Comparison of ENCODE assay signal across 17 cellular contexts in the genomic region with DNA sequence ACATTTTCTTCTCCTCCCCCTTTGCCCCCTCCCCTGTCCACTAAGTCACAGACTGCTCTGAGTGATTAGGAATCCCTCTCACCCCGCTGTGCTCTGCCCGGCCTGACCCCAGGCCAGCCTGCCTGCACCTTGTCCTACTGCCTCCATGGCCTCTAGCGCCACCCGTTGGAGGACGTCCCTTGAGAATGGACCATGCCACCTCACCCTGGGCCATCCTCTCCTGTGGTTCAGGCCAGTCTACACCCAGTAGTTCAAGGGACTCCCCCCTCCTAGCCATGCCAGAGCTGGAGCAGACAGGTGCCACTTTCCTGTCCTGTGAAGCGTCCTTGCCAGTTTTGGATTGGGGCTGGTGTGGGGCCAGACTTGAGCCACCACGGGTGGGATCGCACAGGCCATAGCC. TPM values are rescaled to one million over a fixed set of nuclear protein-coding genes. Genes with fewer than 3 reads are reported as not detected.
DNase-seq lines count a peak whose midpoint lies in the region; ATAC-seq and TF ChIP-seq lines count a peak whose summit lies in the region.
"Had no signal": no experiment of that assay in that cellular context is flagged by ENCODE, and none has a peak within 500 bp of the region (broad histone marks: within the 10 kb centered on the region; RNA-seq: fewer than 3 reads in every experiment).

No MANE protein-coding gene starts in this region.

- no peaks in the 10 kb centered on the region for H4K20me1 ChIP-seq in PC-9 (ENCODE audit: insufficient read depth)

- no peaks in the 10 kb centered on the region for H3K9me2 ChIP-seq in PC-9 (ENCODE audit: insufficient read depth)

- H3K27ac Mint-ChIP-seq in stimulated activated effector memory CD8-positive, alpha-beta T cell treated with anti-CD3 and anti-CD28 coated beads, Interleukin-12 subunit alpha, Interleukin-12 subunit beta, amount 100 ng/mL, for 72 hours = peak overlapping the region; percentile 81

- H3K4me2 ChIP-seq in PC-9 = no peak overlapping the region

- no peak overlapping the region for H3K4me3 Mint-ChIP-seq in stimulated activated effector memory CD8-positive, alpha-beta T cell treated with anti-CD3 and anti-CD28 coated beads, Interleukin-12 subunit alpha, Interleukin-12 subunit beta, amount 100 ng/mL, for 72 hours
- H3K4me3 Mint-ChIP-seq: nephron progenitor cell had no signal

- H3K9me3 ChIP-seq in HEK293 (ENCODE audit: control insufficient read depth, insufficient read depth, low read depth, low read length) (no peaks in the 10 kb centered on the region), PC-9 (ENCODE audit: insufficient read depth, low read depth) (no peaks in the 10 kb centered on the region)
- H3K9me3 ChIP-seq: MG63, right atrium auricular region, uterus had no signal

- no peak for DNase-seq in caudate nucleus (lab: John Stamatoyannopoulos, UW)
- DNase-seq in stimulated activated effector memory CD8-positive, alpha-beta T cell treated with anti-CD3 and anti-CD28 coated beads, Interleukin-12 subunit alpha, Interleukin-12 subunit beta, amount 100 ng/mL, for 72 hours (ENCODE audit: low spot score in 2 of 2) = no peak
- DNase-seq in PC-9 = no peak
- DNase-seq: activated CD4-positive, alpha-beta T cell treated with anti-CD3 and anti-CD28 coated beads, Interleukin-2, amount 50 U/mL, for 1 hour; EL; mammary epithelial cell; MG63; NCI-H2081; NCI-H774; nephron progenitor cell; SIG-M5; stimulated activated CD4-positive, alpha-beta T cell treated with anti-CD3 and anti-CD28 coated beads, Interleukin-2, amount 100 ng/mL, for 48 hours; T1000; uterus had no signal

- no peaks in the 10 kb centered on the region for H3K4me1 ChIP-seq in HEK293 (ENCODE audit: control insufficient read depth, insufficient read depth, low read length)
- H3K4me1 ChIP-seq in PC-9 (replicated peaks; ENCODE audit: insufficient read depth) = no peaks in the 10 kb centered on the region
- H3K4me1 ChIP-seq: uterus had no signal

- intact Hi-C loops in PC-9 (cut with micrococcal nuclease; ENCODE audit: unreplicated experiment) = no loop called here

- peaks cover 79% of the 10 kb centered on the region for H3K36me3 Mint-ChIP-seq in stimulated activated effector memory CD8-positive, alpha-beta T cell treated with anti-CD3 and anti-CD28 coated beads, Interleukin-12 subunit alpha, Interleukin-12 subunit beta, amount 100 ng/mL, for 72 hours

- no peaks in the 10 kb centered on the region for H3F3A ChIP-seq in PC-9 (ENCODE audit: insufficient read depth, low read depth)

- no peak overlapping the region for H3K27ac ChIP-seq in HEK293 (ENCODE audit: extremely low read depth, low read depth, low read length)
- peak overlapping the region; percentile 44 for H3K27ac ChIP-seq in caudate nucleus (ENCODE audit: low read depth, low read length)
- no peak overlapping the region for H3K27ac ChIP-seq in PC-9
- H3K27ac ChIP-seq: right atrium auricular region, uterus had no signal

- no peaks in the 10 kb centered on the region for H3K27me3 ChIP-seq in PC-9 (ENCODE audit: insufficient read depth, low read depth)
- H3K27me3 ChIP-seq: MG63, right atrium auricular region, uterus had no signal

- H3K36me3 ChIP-seq in HEK293 (ENCODE audit: control insufficient read depth in 2 of 2, insufficient read depth in 1 of 2, low read length in 2 of 2) (peaks cover 0 to 64% of the 10 kb centered on the region in 2 experiments; a peak in 1 of 3 replicates), PC-9 (ENCODE audit: low read depth) (no peaks in the 10 kb centered on the region)
- H3K36me3 ChIP-seq: uterus had no signal

- POLR2A ChIA-PET in HEK293 (lab: Yijun Ruan, JAX) (interaction anchor here (0.5 kb wide), 1 partner anchor 50 kb away, joined by 3 read pairs; no protein-coding TSS in a partner anchor), PC-9 (lab: Charles Lee; ENCODE audit: unreplicated experiment) (no interaction called here)

- TF ChIP-seq CTCF in HEK293 (tag by site-specific recombination; IDR thresholded peaks at IDR 0.05) = no peak
- no peak for TF ChIP-seq CTCF in PC-9 (conservative IDR thresholded peaks at IDR 0.05)

- CTCF ChIA-PET in HEK293 (lab: Yijun Ruan, JAX) = interaction anchor here (0.6 to 4.7 kb wide), 5 partner anchors 13 to 277 kb away, joined by 3 to 29 read pairs (median 6); no protein-coding TSS in a partner anchor
- CTCF ChIA-PET in PC-9 (lab: Charles Lee) = no interaction called here

- no peak overlapping the region for H2AFZ ChIP-seq in PC-9

- BruUV-seq in PC-9 (replicated peaks; lab: Mats Ljungman, UMichigan) = no TSS peak

- no peak overlapping the region for H3K4me3 ChIP-seq in HEK293 (ENCODE audit: low read depth, low read length)
- no peak overlapping the region for H3K4me3 ChIP-seq in PC-9
- H3K4me3 ChIP-seq: MG63, right atrium auricular region, uterus had no signal

- H3K79me2 ChIP-seq in PC-9 (ENCODE audit: low read depth) = no peaks in the 10 kb centered on the region

- no peaks in the 10 kb centered on the region for H3K9me3 Mint-ChIP-seq in stimulated activated effector memory CD8-positive, alpha-beta T cell treated with anti-CD3 and anti-CD28 coated beads, Interleukin-12 subunit alpha, Interleukin-12 subunit beta, amount 100 ng/mL, for 72 hours

- H3K4me1 Mint-ChIP-seq in stimulated activated effector memory CD8-positive, alpha-beta T cell treated with anti-CD3 and anti-CD28 coated beads, Interleukin-12 subunit alpha, Interleukin-12 subunit beta, amount 100 ng/mL, for 72 hours = no peaks in the 10 kb centered on the region

- ATAC-seq in stimulated activated effector memory CD8-positive, alpha-beta T cell treated with anti-CD3 and anti-CD28 coated beads, Interleukin-12 subunit alpha, Interleukin-12 subunit beta, amount 100 ng/mL, for 72 hours = no peak
- ATAC-seq in GM19351 (IDR thresholded peaks at IDR 0.05; ENCODE audit: unreplicated experiment) = no peak

TF ChIP-seq in HEK293, 187 proteins besides CTCF, POLR2A, EP300 and RAD21:
- no peak for TF ChIP-seq ZNF777 (tag by site-specific recombination; IDR thresholded peaks at IDR 0.05; ENCODE audit: borderline replicate concordance)
- TF ChIP-seq, protein P1, sequence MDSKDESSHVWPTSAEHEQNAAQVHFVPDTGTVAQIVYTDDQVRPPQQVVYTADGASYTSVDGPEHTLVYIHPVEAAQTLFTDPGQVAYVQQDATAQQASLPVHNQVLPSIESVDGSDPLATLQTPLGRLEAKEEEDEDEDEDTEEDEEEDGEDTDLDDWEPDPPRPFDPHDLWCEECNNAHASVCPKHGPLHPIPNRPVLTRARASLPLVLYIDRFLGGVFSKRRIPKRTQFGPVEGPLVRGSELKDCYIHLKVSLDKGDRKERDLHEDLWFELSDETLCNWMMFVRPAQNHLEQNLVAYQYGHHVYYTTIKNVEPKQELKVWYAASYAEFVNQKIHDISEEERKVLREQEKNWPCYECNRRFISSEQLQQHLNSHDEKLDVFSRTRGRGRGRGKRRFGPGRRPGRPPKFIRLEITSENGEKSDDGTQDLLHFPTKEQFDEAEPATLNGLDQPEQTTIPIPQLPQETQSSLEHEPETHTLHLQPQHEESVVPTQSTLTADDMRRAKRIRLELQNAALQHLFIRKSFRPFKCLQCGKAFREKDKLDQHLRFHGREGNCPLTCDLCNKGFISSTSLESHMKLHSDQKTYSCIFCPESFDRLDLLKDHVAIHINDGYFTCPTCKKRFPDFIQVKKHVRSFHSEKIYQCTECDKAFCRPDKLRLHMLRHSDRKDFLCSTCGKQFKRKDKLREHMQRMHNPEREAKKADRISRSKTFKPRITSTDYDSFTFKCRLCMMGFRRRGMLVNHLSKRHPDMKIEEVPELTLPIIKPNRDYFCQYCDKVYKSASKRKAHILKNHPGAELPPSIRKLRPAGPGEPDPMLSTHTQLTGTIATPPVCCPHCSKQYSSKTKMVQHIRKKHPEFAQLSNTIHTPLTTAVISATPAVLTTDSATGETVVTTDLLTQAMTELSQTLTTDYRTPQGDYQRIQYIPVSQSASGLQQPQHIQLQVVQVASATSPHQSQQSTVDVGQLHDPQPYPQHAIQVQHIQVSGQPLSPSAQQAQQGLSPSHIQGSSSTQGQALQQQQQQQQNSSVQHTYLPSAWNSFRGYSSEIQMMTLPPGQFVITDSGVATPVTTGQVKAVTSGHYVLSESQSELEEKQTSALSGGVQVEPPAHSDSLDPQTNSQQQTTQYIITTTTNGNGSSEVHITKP (tag by site-specific recombination; IDR thresholded peaks at IDR 0.05) = peak; percentile 71

RNA-seq across cellular contexts. Expression of a gene that starts 9.7 kb away (rescaled TPM):
- 317 and 364 TPM in 2 replicates for total RNA-seq in PC-9 (2021)

RNA-seq across cellular contexts. Expression of a gene that starts 56.9 kb away (rescaled TPM):
- 20.1 and 30.8 TPM in 2 replicates for total RNA-seq in PC-9 (2021)

RNA-seq across cellular contexts. Expression of a gene that starts 57.8 kb away (rescaled TPM):
- 67.1 and 79.9 TPM in 2 replicates for total RNA-seq in PC-9 (2021)
